In genomic region chr1:161653971-161654370, GRCh38 we compare ENCODE assay signal across 9 cellular contexts. TPM values are rescaled to one million over a fixed set of nuclear protein-coding genes. Genes with fewer than 3 reads are reported as not detected.
A peak's percentile ranks its signal among the peaks of the same experiment; 100 is the strongest.
DNase-seq lines count a peak whose midpoint lies in the region; FAIRE-seq and TF ChIP-seq lines count a peak whose summit lies in the region.
"Not testable (repeated sequence)": the region's sequence is repeated elsewhere in the genome, so short reads cannot be mapped to it uniquely, and the experiment has no call there.
"Had no signal": no experiment of that assay in that cellular context is flagged by ENCODE, and none has a peak within 500 bp of the region (broad histone marks: within the 10 kb centered on the region; RNA-seq: fewer than 3 reads in every experiment).

No MANE protein-coding gene starts in this region.

- not testable (repeated sequence) for H3K9me3 Mint-ChIP-seq in CD14-positive monocyte

- not testable (repeated sequence) for DNase-seq in CD14-positive monocyte (ENCODE audit: low spot score); GM19239 (ENCODE audit: insufficient read length, low spot score)
- DNase-seq in NB4 (ENCODE audit: low read depth) (peak; percentile 26), NCI-H2227 treated with DMSO at 0.1 percent for 48 hours (lab: John Stamatoyannopoulos, UW) (peak; percentile 7), NOMO-1 treated with DMSO at 0.1 percent for 48 hours (lab: John Stamatoyannopoulos, UW; ENCODE audit: unreplicated experiment) (peak; percentile 15)

- peak overlapping the region in 6 of 7 donors; percentile 35 to 87 (median 63) for H3K27ac Mint-ChIP-seq in CD14-positive monocyte

- peaks cover 16% of the 10 kb centered on the region for H3K4me1 Mint-ChIP-seq in CD14-positive monocyte

- not testable (repeated sequence) for H3K4me3 ChIP-seq in NB4 (ENCODE audit: low read depth, low read length)

- peaks cover 18 to 34% (median 23%) of the 10 kb centered on the region in 3 donors for H3K27me3 Mint-ChIP-seq in CD14-positive monocyte (ENCODE audit: low read depth in 3 of 3)

- intact Hi-C loops in CD14-positive monocyte (cut with micrococcal nuclease) = loop anchor here in 1 of 2 donors (10.0 kb wide), 1 partner anchor 89 kb away; no protein-coding TSS in a partner anchor

- TF ChIP-seq CTCF in CD14-positive monocyte (IDR thresholded peaks at IDR 0.05); NB4 (IDR thresholded peaks at IDR 0.05; ENCODE audit: low read depth, low read length): not testable (repeated sequence)

- FAIRE-seq in GM19239 (lab: Jason Lieb, UNC) = peak; percentile 47

- not testable (repeated sequence) for TF ChIP-seq POLR2A in NB4 (IDR thresholded peaks at IDR 0.05; ENCODE audit: extremely low read depth, insufficient read length)

- peak overlapping the region in 1 of 2 donors; percentile 35 for H3K4me3 Mint-ChIP-seq in CD14-positive monocyte

- not testable (repeated sequence) for H3K36me3 Mint-ChIP-seq in CD14-positive monocyte

RNA-seq across cellular contexts. Expression of gene FCGR2B, which starts 9.0 kb away (rescaled TPM):
- polyA plus RNA-seq in CD14-positive monocyte = 10 to 100 TPM; 12.1 to 41.5 TPM
- polyA plus RNA-seq: A549, BJ had no signal

RNA-seq across cellular contexts. Expression of gene FCGR3B, which starts 23.0 kb away (rescaled TPM):
- polyA plus RNA-seq in CD14-positive monocyte = 1 to 10 TPM in 1 of 2 donors, under 1 TPM in 1; 0.53 to 1.3 TPM
- polyA plus RNA-seq: A549; BJ; CD4-positive, alpha-beta memory T cell; CD4-positive, CD25-positive, alpha-beta regulatory T cell had no signal

RNA-seq across cellular contexts. Expression of gene FCRLA, which starts 53.1 kb away (rescaled TPM):
- under 1 TPM; 0.39 to 0.51 TPM for polyA plus RNA-seq in CD14-positive monocyte
